ENCODE assay signal across 8 cellular contexts in genomic region chr7:83936056-83936703, GRCh38.
DNase-seq lines count a peak whose midpoint lies in the region; ATAC-seq, FAIRE-seq and TF ChIP-seq lines count a peak whose summit lies in the region.

No MANE protein-coding gene starts in this region.

- no peak overlapping the region for H3K4me3 ChIP-seq in left lung

- no peaks in the 10 kb centered on the region for H3K36me3 ChIP-seq in left lung

- no peaks in the 10 kb centered on the region for H3K9me3 Mint-ChIP-seq in chondrocyte (ENCODE audit: low read depth)

- H3K4me1 ChIP-seq in left lung = peaks cover 0 to 10% of the 10 kb centered on the region in 2 donors

- H3K4me1 Mint-ChIP-seq in chondrocyte (ENCODE audit: low read depth) = peaks cover 2% of the 10 kb centered on the region

- peak; percentile 85 for FAIRE-seq in TTC549 (lab: Jason Lieb, UNC)

- peak overlapping the region in 1 of 2 donors; percentile 43 for H3K27ac ChIP-seq in left lung

- H3K27ac Mint-ChIP-seq in chondrocyte (ENCODE audit: unreplicated experiment) = no peak overlapping the region

- ATAC-seq in GM18520 (IDR thresholded peaks at IDR 0.05; ENCODE audit: unreplicated experiment) = peak; percentile 65
- peak; percentile 69 for ATAC-seq in HG02981 (IDR thresholded peaks at IDR 0.05; ENCODE audit: unreplicated experiment)
- peak; percentile 94 for ATAC-seq in left lung

- no peaks in the 10 kb centered on the region for H3K36me3 Mint-ChIP-seq in chondrocyte (ENCODE audit: low read depth)

- DNase-seq in AML-193 (lab: John Stamatoyannopoulos, UW) (peak; percentile 72 to 77), NCI-H2029 treated with DMSO at 0.1 percent for 48 hours (lab: John Stamatoyannopoulos, UW) (peak; percentile 27), chondrocyte (ENCODE audit: low spot score) (no peak), left lung (peak in 1 of 2 donors; percentile 40)
- DNase-seq in stimulated activated CD8-positive, alpha-beta memory T cell treated with anti-CD3 and anti-CD28 coated beads, Interleukin-12 subunit alpha, Interleukin-12 subunit beta, amount 100 ng/mL, for 1 hour (ENCODE audit: low read depth) = peak; percentile 15

- no peaks in the 10 kb centered on the region for H3K27me3 Mint-ChIP-seq in chondrocyte (ENCODE audit: low read depth)

- TF ChIP-seq CTCF in chondrocyte (IDR thresholded peaks at IDR 0.05) (peak; percentile 97), left lung (IDR thresholded peaks at IDR 0.05) (peak; percentile 54 to 79)

- H3K9me3 ChIP-seq in left lung = no peaks in the 10 kb centered on the region

- intact Hi-C loops in left lung (cut with DNase I) = no loop called here

- no peaks in the 10 kb centered on the region for H3K27me3 ChIP-seq in left lung

- H3K4me3 Mint-ChIP-seq in chondrocyte (ENCODE audit: unreplicated experiment) = no peak overlapping the region
